16 cellular contexts compared by ENCODE assay signal in genomic region chr1:110292031-110292300, GRCh38.
"Had no signal": no experiment of that assay in that cellular context is flagged by ENCODE, and none has a peak within 500 bp of the region (broad histone marks: within the 10 kb centered on the region; RNA-seq: fewer than 3 reads in every experiment).

No MANE protein-coding gene starts in this region.

- H3K9me3 Mint-ChIP-seq: activated CD8-positive, alpha-beta T cell treated with anti-CD3 and anti-CD28 coated beads for 36 hours; activated naive CD4-positive, alpha-beta T cell treated with anti-CD3 and anti-CD28 coated beads for 36 hours; activated T-cell treated with anti-CD3 and anti-CD28 coated beads, Interleukin-2, amount 50 U/mL, for 24 hours; naive thymus-derived CD4-positive, alpha-beta T cell; stimulated activated naive B cell treated with anti-CD40 and anti-IgM and Interleukin-4, amounts not matched to agents 10 μg/mL and 1 μg/mL and 100 μg/mL, for 72 hours had no signal

- DNase-seq: activated CD4-positive, alpha-beta T cell treated with anti-CD3 and anti-CD28 coated beads for 48 hours; activated CD4-positive, CD25-positive, alpha-beta regulatory T cell; activated CD8-positive, alpha-beta T cell treated with anti-CD3 and anti-CD28 coated beads for 36 hours; activated naive CD4-positive, alpha-beta T cell treated with anti-CD3 and anti-CD28 coated beads for 36 hours; activated T-cell treated with anti-CD3 and anti-CD28 coated beads, Interleukin-2, amount 50 U/mL, for 24 hours; anterior cingulate cortex; central memory CD4-positive, alpha-beta T cell; cortex of kidney; heart right ventricle; left ventricle myocardium superior; naive thymus-derived CD4-positive, alpha-beta T cell; stimulated activated naive B cell treated with anti-CD40 and anti-IgM and Interleukin-4, amounts not matched to agents 10 μg/mL and 1 μg/mL and 100 μg/mL, for 72 hours; thyroid gland had no signal

- H3K4me3 Mint-ChIP-seq: activated CD8-positive, alpha-beta T cell treated with anti-CD3 and anti-CD28 coated beads for 36 hours; activated naive CD4-positive, alpha-beta T cell treated with anti-CD3 and anti-CD28 coated beads for 36 hours; activated T-cell treated with anti-CD3 and anti-CD28 coated beads, Interleukin-2, amount 50 U/mL, for 24 hours; naive thymus-derived CD4-positive, alpha-beta T cell; stimulated activated naive B cell treated with anti-CD40 and anti-IgM and Interleukin-4, amounts not matched to agents 10 μg/mL and 1 μg/mL and 100 μg/mL, for 72 hours had no signal

- H3K27me3 ChIP-seq: brain microvascular endothelial cell, gastroesophageal sphincter, heart right ventricle, thyroid gland had no signal

- H3K4me3 ChIP-seq: gastroesophageal sphincter, heart right ventricle, mucosa of descending colon, thyroid gland had no signal

- H3K36me3 ChIP-seq: brain microvascular endothelial cell, gastroesophageal sphincter, heart right ventricle, thyroid gland had no signal

- H3K4me1 Mint-ChIP-seq: stimulated activated naive B cell treated with anti-CD40 and anti-IgM and Interleukin-4, amounts not matched to agents 10 μg/mL and 1 μg/mL and 100 μg/mL, for 72 hours had no signal

- H3K9me3 ChIP-seq: gastroesophageal sphincter, heart right ventricle, mucosa of descending colon, thyroid gland had no signal

- H3K27me3 Mint-ChIP-seq: activated CD8-positive, alpha-beta T cell treated with anti-CD3 and anti-CD28 coated beads for 36 hours; activated T-cell treated with anti-CD3 and anti-CD28 coated beads, Interleukin-2, amount 50 U/mL, for 24 hours; stimulated activated naive B cell treated with anti-CD40 and anti-IgM and Interleukin-4, amounts not matched to agents 10 μg/mL and 1 μg/mL and 100 μg/mL, for 72 hours had no signal

- H3K4me1 ChIP-seq: gastroesophageal sphincter, thyroid gland had no signal

- H3K27ac ChIP-seq: brain microvascular endothelial cell, gastroesophageal sphincter, heart right ventricle, thyroid gland had no signal

- H3K27ac Mint-ChIP-seq: activated CD8-positive, alpha-beta T cell treated with anti-CD3 and anti-CD28 coated beads for 36 hours; activated naive CD4-positive, alpha-beta T cell treated with anti-CD3 and anti-CD28 coated beads for 36 hours; activated T-cell treated with anti-CD3 and anti-CD28 coated beads, Interleukin-2, amount 50 U/mL, for 24 hours; naive thymus-derived CD4-positive, alpha-beta T cell; stimulated activated naive B cell treated with anti-CD40 and anti-IgM and Interleukin-4, amounts not matched to agents 10 μg/mL and 1 μg/mL and 100 μg/mL, for 72 hours had no signal

- ATAC-seq: activated CD8-positive, alpha-beta T cell treated with anti-CD3 and anti-CD28 coated beads for 36 hours; gastroesophageal sphincter; left ventricle myocardium superior; stimulated activated naive B cell treated with anti-CD40 and anti-IgM and Interleukin-4, amounts not matched to agents 10 μg/mL and 1 μg/mL and 100 μg/mL, for 72 hours had no signal
